ENCODE assay signal across 9 cellular contexts in the genomic region with DNA sequence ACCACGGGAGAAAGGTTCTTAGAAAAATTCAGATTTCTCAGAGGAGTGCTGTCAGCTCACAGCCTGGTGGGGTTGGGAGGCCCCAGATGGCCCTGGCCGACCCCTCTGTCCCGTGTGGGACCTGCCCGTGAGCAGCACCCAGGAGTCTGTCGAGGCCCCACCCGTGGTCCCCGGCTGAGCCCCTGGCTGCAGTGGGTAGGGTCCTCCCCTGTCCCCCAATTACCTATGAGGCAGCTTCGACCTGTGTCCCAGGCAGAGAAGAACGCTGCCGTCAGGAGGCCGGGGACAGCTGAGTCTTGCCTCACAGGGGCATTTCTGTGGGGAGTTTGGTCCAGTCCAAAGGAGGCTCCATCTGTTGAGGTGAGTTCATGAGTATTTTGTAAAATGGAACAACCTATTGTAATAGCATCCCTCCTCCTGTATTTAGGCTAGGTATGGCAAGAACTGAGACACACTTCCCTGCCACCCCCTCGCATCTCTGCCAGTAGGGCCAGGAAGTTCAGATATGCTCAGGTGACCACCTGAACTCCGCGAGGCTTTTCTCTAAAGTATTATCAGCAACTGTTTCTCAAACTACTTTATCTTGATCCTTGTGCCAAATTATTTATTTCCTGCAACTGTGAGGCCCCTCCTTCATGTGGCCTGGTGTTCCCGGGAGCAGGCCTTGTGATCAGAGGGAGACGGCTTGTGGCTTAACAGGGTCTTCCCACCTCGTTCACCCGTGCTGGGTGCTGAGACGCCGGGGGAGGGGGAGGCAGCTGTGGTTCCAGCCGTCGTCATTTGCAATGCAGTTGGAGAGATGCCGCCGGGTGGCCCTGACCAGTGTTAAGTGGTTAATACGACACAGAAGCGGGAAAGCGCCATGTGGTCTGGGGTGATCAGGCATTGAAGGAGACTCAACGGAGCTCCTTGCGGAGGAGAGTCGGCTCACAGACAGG. TPM values are rescaled to one million over a fixed set of nuclear protein-coding genes. Genes with fewer than 3 reads are reported as not detected.
A peak's percentile ranks its signal among the peaks of the same experiment; 100 is the strongest.
DNase-seq lines count a peak whose midpoint lies in the region; ATAC-seq and TF ChIP-seq lines count a peak whose summit lies in the region.
"Had no signal": no experiment of that assay in that cellular context is flagged by ENCODE, and none has a peak within 500 bp of the region (broad histone marks: within the 10 kb centered on the region; RNA-seq: fewer than 3 reads in every experiment).

No MANE protein-coding gene starts in this region.

- H3K27me3 Mint-ChIP-seq in T-helper 17 cell = peaks cover 34% of the 10 kb centered on the region
- peaks cover 65% of the 10 kb centered on the region for H3K27me3 Mint-ChIP-seq in progenitor cell of endocrine pancreas

- no peak overlapping the region for H3K27ac ChIP-seq in heart left ventricle
- H3K27ac ChIP-seq: ascending aorta had no signal

- DNase-seq in AG09309 (ENCODE audit: low read depth) (no peak), GM10248 (ENCODE audit: extremely low spot score) (peak; percentile 17), T-helper 17 cell (no peak), iPS-NIHi7 (ENCODE audit: extremely low spot score) (peak; percentile 26), progenitor cell of endocrine pancreas (ENCODE audit: low spot score, unreplicated experiment) (no peak), cerebellar cortex (ENCODE audit: low spot score) (no peak), heart left ventricle (no peak)

- peaks cover 7% of the 10 kb centered on the region for H3K4me1 Mint-ChIP-seq in T-helper 17 cell
- no peaks in the 10 kb centered on the region for H3K4me1 Mint-ChIP-seq in progenitor cell of endocrine pancreas (ENCODE audit: low read depth)

- TF ChIP-seq CTCF in AG09309 (IDR thresholded peaks at IDR 0.05; ENCODE audit: control insufficient read depth, insufficient read depth, low read depth, low read length, missing control alignments) (no peak), GM10248 (IDR thresholded peaks at IDR 0.05; ENCODE audit: control extremely low read depth, extremely low read depth, low read depth, missing control alignments) (no peak), progenitor cell of endocrine pancreas (IDR thresholded peaks at IDR 0.05; ENCODE audit: unreplicated experiment) (no peak), heart left ventricle (IDR thresholded peaks at IDR 0.05) (no peak)

- no peaks in the 10 kb centered on the region for H3K36me3 ChIP-seq in heart left ventricle
- H3K36me3 ChIP-seq: ascending aorta had no signal

- H3K4me3 ChIP-seq in AG09309 (ENCODE audit: control insufficient read depth, low read depth, low read length) (peak overlapping the region; percentile 94), heart left ventricle (peak overlapping the region in 3 of 12 donors; percentile 50 to 53 (median 52))

- H3K27me3 ChIP-seq in heart left ventricle = peaks cover 18 to 57% (median 39%) of the 10 kb centered on the region in 9 donors

- H3K4me3 Mint-ChIP-seq in T-helper 17 cell (peak overlapping the region; percentile 60), progenitor cell of endocrine pancreas (ENCODE audit: low read depth) (no peak overlapping the region)

- H3K36me3 Mint-ChIP-seq in T-helper 17 cell (ENCODE audit: low read depth) (no peaks in the 10 kb centered on the region), progenitor cell of endocrine pancreas (ENCODE audit: insufficient read depth) (no peaks in the 10 kb centered on the region)

- H3K9me3 ChIP-seq in T-helper 17 cell (ENCODE audit: control insufficient read depth, low read length, poor library complexity, severe bottlenecking) (no peaks in the 10 kb centered on the region), heart left ventricle (no peaks in the 10 kb centered on the region)
- H3K9me3 ChIP-seq: ascending aorta had no signal

- H3K9me3 Mint-ChIP-seq in progenitor cell of endocrine pancreas (ENCODE audit: low read depth) = no peaks in the 10 kb centered on the region

- WGBS in heart left ventricle, 4 donors = 62 to 69% (median 64%) methylated on average over 30 of the region's 30 CpGs

- intact Hi-C loops in heart left ventricle (cut with DNase I) = loop anchor here in 1 of 10 donors (10.0 kb wide), 1 partner anchor 112 kb away; no protein-coding TSS in a partner anchor

- CTCF ChIA-PET in GM10248 (lab: Yijun Ruan, JAX) = interaction anchor here (0.9 to 1.2 kb wide), 2 partner anchors 17 to 21 kb away, joined by 3 to 5 read pairs; no protein-coding TSS in a partner anchor

- POLR2A ChIA-PET in GM10248 (lab: Yijun Ruan, JAX) = interaction anchor here (0.7 kb wide), 1 partner anchor 77 kb away, joined by 3 read pairs; no protein-coding TSS in a partner anchor

- ATAC-seq in T-helper 17 cell (no peak), HG03045 (IDR thresholded peaks at IDR 0.05; ENCODE audit: unreplicated experiment) (no peak), heart left ventricle (no peak)

- H3K4me1 ChIP-seq in heart left ventricle = peaks cover 6 to 25% (median 14%) of the 10 kb centered on the region in 12 donors

- no peak overlapping the region for H3K27ac Mint-ChIP-seq in T-helper 17 cell
- no peak overlapping the region for H3K27ac Mint-ChIP-seq in progenitor cell of endocrine pancreas

- no peak for TF ChIP-seq POLR2A in heart left ventricle (IDR thresholded peaks at IDR 0.05)

RNA-seq across cellular contexts. Expression of a gene that starts 1.7 kb away (rescaled TPM):
- total RNA-seq in T-helper 17 cell (1 to 10 TPM in 1 of 2 donors, under 1 TPM in 1; 0.80 to 4.4 TPM), progenitor cell of endocrine pancreas (0.69 and 1.3 TPM in 2 replicates), heart left ventricle (under 1 TPM in 7 of 9 donors, not detected in 2; 0.12 to 0.69 (median 0.29) TPM)
- polyA plus RNA-seq in heart left ventricle = under 1 TPM; 0.11 to 0.12 TPM
- total RNA-seq: ascending aorta had no signal

RNA-seq across cellular contexts. Expression of a gene that starts 51.8 kb away (rescaled TPM):
- 10 to 100 TPM; 50.3 to 52.2 TPM for total RNA-seq in T-helper 17 cell
- total RNA-seq in progenitor cell of endocrine pancreas = 79.2 and 87.2 TPM in 2 replicates
- total RNA-seq in heart left ventricle = 10 to 100 TPM; 31.2 to 50.2 (median 38.6) TPM
- 10 to 100 TPM; 46.2 to 89.1 TPM for polyA plus RNA-seq in heart left ventricle

Comparison
In these comparisons a context has a peak if more than half of its experiments do, and no peak if none do; other contexts are left out.
1. DNase-seq: peak in GM10248 (single experiment) and iPS-NIHi7 (single experiment); none in AG09309 (single experiment), T-helper 17 cell (0 of 3), progenitor cell of endocrine pancreas (single experiment), cerebellar cortex (single experiment) and heart left ventricle (0 of 5).